Comparison of ENCODE assay signal across 9 cellular contexts in the genomic region with DNA sequence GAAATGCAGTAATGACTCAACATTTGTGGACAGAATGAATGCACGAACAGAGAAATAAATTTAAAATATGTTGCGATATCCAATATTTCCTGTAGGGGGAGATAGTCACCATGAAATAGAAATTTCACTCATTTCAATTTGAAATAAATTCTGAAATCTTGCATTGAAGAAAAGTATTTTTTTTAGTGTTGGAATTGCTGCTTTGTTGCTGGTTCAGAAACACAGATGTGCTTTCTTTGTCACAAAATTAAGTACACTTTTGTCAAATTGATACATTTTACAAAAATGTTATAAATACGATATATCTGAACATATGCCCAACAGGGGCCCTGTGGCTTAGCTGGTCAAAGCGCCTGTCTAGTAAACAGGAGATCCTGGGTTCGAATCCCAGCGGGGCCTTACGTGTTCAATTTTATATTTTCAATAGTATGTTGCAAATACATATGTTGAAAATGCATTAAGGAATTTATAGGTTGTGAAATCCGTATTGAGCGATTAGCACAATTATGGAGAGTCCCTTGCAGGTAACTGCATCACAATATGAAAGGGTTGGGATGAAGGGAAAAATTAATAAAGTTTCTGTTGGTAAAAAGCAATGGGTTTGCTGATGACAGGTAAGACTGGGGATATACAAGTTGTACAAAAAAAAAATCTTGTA.
DNase-seq lines count a peak whose midpoint lies in the region; ATAC-seq, FAIRE-seq and TF ChIP-seq lines count a peak whose summit lies in the region.
"Had no signal": no experiment of that assay in that cellular context is flagged by ENCODE, and none has a peak within 500 bp of the region (broad histone marks: within the 10 kb centered on the region; RNA-seq: fewer than 3 reads in every experiment).

No MANE protein-coding gene starts in this region.

- peak; percentile 83 for TF ChIP-seq CTCF in A549 (IDR thresholded peaks at IDR 0.05)
- TF ChIP-seq CTCF in WERI-Rb-1 (IDR thresholded peaks at IDR 0.05; ENCODE audit: low read depth, low read length), result no peak
- peak; percentile 27 for TF ChIP-seq CTCF in foreskin fibroblast (IDR thresholded peaks at IDR 0.05; ENCODE audit: low read depth, low read length)
- peak; percentile 11 to 77 (median 58) for TF ChIP-seq CTCF in sigmoid colon (IDR thresholded peaks at IDR 0.05)

- CTCF ChIA-PET in A549 (lab: Yijun Ruan, JAX), result interaction anchor here (0.6 to 5.4 kb wide), 8 partner anchors 11 to 627 kb away, joined by 3 to 32 read pairs (median 4); a partner anchor contains a TSS

- no peak overlapping the region; the same call in 2 of the 3 replicates for H3K4me3 ChIP-seq in A549
- no peak overlapping the region for H3K4me3 ChIP-seq in WERI-Rb-1 (ENCODE audit: low read depth, low read length)
- no peak overlapping the region for H3K4me3 ChIP-seq in foreskin fibroblast (ENCODE audit: low read depth in 1 of 2, low read length in 2 of 2)
- H3K4me3 ChIP-seq in sigmoid colon, result no peak overlapping the region

- no peaks in the 10 kb centered on the region for H3K9me3 ChIP-seq in A549
- peaks cover 4% of the 10 kb centered on the region for H3K9me3 ChIP-seq in WERI-Rb-1 (ENCODE audit: severe bottlenecking)
- H3K9me3 ChIP-seq in sigmoid colon, result no peaks in the 10 kb centered on the region

- TF ChIP-seq RAD21 in A549 (conservative IDR thresholded peaks at IDR 0.05 in 1 of 2, IDR thresholded peaks at IDR 0.05 in 1 of 2), result peak; percentile 55 to 79

- FAIRE-seq in A549 (lab: Jason Lieb, UNC), result no peak

- under 1% methylated on average over 9 of the region's 9 CpGs for WGBS in A549 (ENCODE audit: missing lambda C conversion rate)
- 18 to 28% methylated on average over 9 of the region's 9 CpGs for WGBS in sigmoid colon, 2 donors

- H3K4me2 ChIP-seq in A549, result peak overlapping the region; percentile 58

- no peak overlapping the region for H3K27ac ChIP-seq in A549
- H3K27ac ChIP-seq in WERI-Rb-1, result no peak overlapping the region
- H3K27ac ChIP-seq in sigmoid colon, result no peak overlapping the region

- H3K27me3 ChIP-seq in WERI-Rb-1 (ENCODE audit: insufficient read depth, low read depth, severe bottlenecking) (peaks cover 89% of the 10 kb centered on the region), sigmoid colon (peaks cover 0 to 4% (median 2%) of the 10 kb centered on the region in 3 donors)

- no peak for TF ChIP-seq POLR2A in A549 (IDR thresholded peaks at IDR 0.05; ENCODE audit: low read length)
- no peak for TF ChIP-seq POLR2A in sigmoid colon (IDR thresholded peaks at IDR 0.05)

- ATAC-seq in A549 (peak; percentile 20 to 52; a peak in 3 of 6 replicates), HG02588 (IDR thresholded peaks at IDR 0.05; ENCODE audit: unreplicated experiment) (no peak)
- ATAC-seq: left colon had no signal

- H3K36me3 ChIP-seq in WERI-Rb-1 (no peaks in the 10 kb centered on the region), sigmoid colon (no peaks in the 10 kb centered on the region)

- H3K4me1 ChIP-seq in A549 (peaks cover 3% of the 10 kb centered on the region; the same call in 1 of the 3 replicates), sigmoid colon (peaks cover 0 to 13% (median 9%) of the 10 kb centered on the region in 4 donors)

- TF ChIP-seq EP300 in A549 (IDR thresholded peaks at IDR 0.05) (no peak), sigmoid colon (IDR thresholded peaks at IDR 0.05) (no peak)

- intact Hi-C loops in sigmoid colon (cut with DNase I), result no loop called here

- DNase-seq in A549 (ENCODE audit: low read depth in 1 of 2, low spot score in 1 of 2) (peak in 1 of 2 experiments; percentile 66), EL (peak; percentile 75), NCI-H1694 (lab: John Stamatoyannopoulos, UW) (peak; percentile 74), WERI-Rb-1 (peak; percentile 37), foreskin fibroblast (peak in 1 of 2 donors; percentile 76), sigmoid colon (no peak), ureter (ENCODE audit: low spot score) (no peak)

- POLR2A ChIA-PET in A549 (lab: Yijun Ruan, JAX), result interaction anchor here (0.5 kb wide), 1 partner anchor 14 kb away, joined by 8 read pairs; no protein-coding TSS in a partner anchor

TF ChIP-seq in A549, 52 proteins besides CTCF, POLR2A, EP300 and RAD21:
- TF ChIP-seq SREBF2 (IDR thresholded peaks at IDR 0.05) (peak; percentile 57), RNF2 (IDR thresholded peaks at IDR 0.05; ENCODE audit: borderline replicate concordance, low read depth) (no peak), CEBPB (IDR thresholded peaks at IDR 0.05) (peak; percentile 49 to 65; a peak in 3 of 4 replicates), SMC3 (IDR thresholded peaks at IDR 0.05) (peak; percentile 49; the same call in 1 of the 3 replicates)
- TF ChIP-seq, protein P1, sequence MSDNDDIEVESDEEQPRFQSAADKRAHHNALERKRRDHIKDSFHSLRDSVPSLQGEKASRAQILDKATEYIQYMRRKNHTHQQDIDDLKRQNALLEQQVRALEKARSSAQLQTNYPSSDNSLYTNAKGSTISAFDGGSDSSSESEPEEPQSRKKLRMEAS (IDR thresholded peaks at IDR 0.05), result 0 out of 2 replicates have a peak, but pooled peaks have one; percentile 23

Comparison
In these comparisons a context has a peak if more than half of its experiments do, and no peak if none do; other contexts are left out.
1. DNase-seq: peak in EL (single experiment), NCI-H1694 (single experiment) and WERI-Rb-1 (single experiment); none in sigmoid colon (single experiment) and ureter (single experiment).